Comparison of ENCODE assay signal across 29 cellular contexts in genomic region chr1:87344231-87344630, GRCh38.
"Had no signal": no experiment of that assay in that cellular context is flagged by ENCODE, and none has a peak within 500 bp of the region (broad histone marks: within the 10 kb centered on the region; RNA-seq: fewer than 3 reads in every experiment).

No MANE protein-coding gene starts in this region.

- H3K9me3 Mint-ChIP-seq: activated CD4-positive, alpha-beta memory T cell treated with anti-CD3 and anti-CD28 coated beads, Interleukin-2, amount 10 ng/mL, durations not matched to agents 7 days and 5 days; activated CD4-positive, alpha-beta T cell treated with anti-CD3 and anti-CD28 coated beads, Interleukin-2, amount 10 ng/mL, durations not matched to agents 7 days and 5 days; activated T-cell treated with anti-CD3 and anti-CD28 coated beads, Interleukin-2, amount 50 U/mL, for 4 hours; activated T-helper 17 cell treated with anti-CD3 and anti-CD28 coated beads, Interleukin-2, amount 50 U/mL, for 72 hours; endodermal cell; T-helper 2 cell treated with Interferon-gamma antibody and Interleukin-4, amounts not matched to agents 5 μg/mL and 100 μg/mL, for 36 hours had no signal

- H3K4me3 Mint-ChIP-seq: activated CD4-positive, alpha-beta memory T cell treated with anti-CD3 and anti-CD28 coated beads, Interleukin-2, amount 10 ng/mL, durations not matched to agents 7 days and 5 days; activated CD4-positive, alpha-beta T cell treated with anti-CD3 and anti-CD28 coated beads, Interleukin-2, amount 10 ng/mL, durations not matched to agents 7 days and 5 days; activated naive CD8-positive, alpha-beta T cell; activated T-cell treated with anti-CD3 and anti-CD28 coated beads, Interleukin-2, amount 50 U/mL, for 4 hours; activated T-helper 17 cell treated with anti-CD3 and anti-CD28 coated beads, Interleukin-2, amount 50 U/mL, for 72 hours; endodermal cell; T-helper 17 cell; T-helper 2 cell treated with Interferon-gamma antibody and Interleukin-4, amounts not matched to agents 5 μg/mL and 100 μg/mL, for 36 hours had no signal

- H3K27ac Mint-ChIP-seq: activated CD4-positive, alpha-beta memory T cell treated with anti-CD3 and anti-CD28 coated beads, Interleukin-2, amount 10 ng/mL, durations not matched to agents 7 days and 5 days; activated CD4-positive, alpha-beta T cell treated with anti-CD3 and anti-CD28 coated beads, Interleukin-2, amount 10 ng/mL, durations not matched to agents 7 days and 5 days; activated naive CD8-positive, alpha-beta T cell; activated T-helper 17 cell treated with anti-CD3 and anti-CD28 coated beads, Interleukin-2, amount 50 U/mL, for 72 hours; endodermal cell; T-helper 17 cell; T-helper 2 cell treated with Interferon-gamma antibody and Interleukin-4, amounts not matched to agents 5 μg/mL and 100 μg/mL, for 36 hours had no signal

- H3K27me3 Mint-ChIP-seq: activated CD4-positive, alpha-beta memory T cell treated with anti-CD3 and anti-CD28 coated beads, Interleukin-2, amount 10 ng/mL, durations not matched to agents 7 days and 5 days; activated CD4-positive, alpha-beta T cell treated with anti-CD3 and anti-CD28 coated beads, Interleukin-2, amount 10 ng/mL, durations not matched to agents 7 days and 5 days; activated naive CD8-positive, alpha-beta T cell; activated T-helper 17 cell treated with anti-CD3 and anti-CD28 coated beads, Interleukin-2, amount 50 U/mL, for 72 hours; T-helper 17 cell had no signal

- H3K27me3 ChIP-seq: body of pancreas, colonic mucosa had no signal

- H3K9me3 ChIP-seq: body of pancreas, colonic mucosa had no signal

- H3K36me3 ChIP-seq: colonic mucosa had no signal

- DNase-seq: activated CD4-positive, alpha-beta memory T cell treated with anti-CD3 and anti-CD28 coated beads, Interleukin-2, amount 10 ng/mL, durations not matched to agents 7 days and 5 days; activated CD4-positive, alpha-beta T cell treated with anti-CD3 and anti-CD28 coated beads for 1 hour; activated CD4-positive, alpha-beta T cell treated with anti-CD3 and anti-CD28 coated beads for 4 hours; activated CD4-positive, alpha-beta T cell treated with anti-CD3 and anti-CD28 coated beads, Interleukin-2, amount 10 ng/mL, durations not matched to agents 7 days and 5 days; activated CD4-positive, alpha-beta T cell treated with anti-CD3 and anti-CD28 coated beads, Interleukin-2, amount 50 U/mL, for 4 hours; activated CD8-positive, alpha-beta memory T cell treated with anti-CD3 and anti-CD28 coated beads, Interleukin-2, amount 50 U/mL, for 48 hours; activated effector memory CD4-positive, alpha-beta T cell treated with Interleukin-2 at 50 U/mL for 16 hours; activated gamma-delta T cell treated with Interleukin-2 at 50 U/mL for 16 hours; activated naive CD4-positive, alpha-beta T cell treated with anti-CD3 and anti-CD28 coated beads, Interleukin-2, amount 50 U/mL, for 16 hours; activated naive CD4-positive, alpha-beta T cell treated with Interleukin-2 at 50 U/mL for 16 hours; activated T-cell treated with anti-CD3 and anti-CD28 coated beads for 4 hours; activated T-cell treated with anti-CD3 and anti-CD28 coated beads, Interleukin-2, amount 50 U/mL, for 4 hours; amniotic stem cell; anterior cingulate cortex; body of pancreas; central memory CD4-positive, alpha-beta T cell; cerebellar nuclear complex; colonic mucosa; effector CD8-positive, alpha-beta T cell; endodermal cell; foreskin fibroblast; head of caudate nucleus; T-helper 1 cell; T-helper 17 cell; T1000 had no signal

- H3K27ac ChIP-seq: body of pancreas, colonic mucosa had no signal

- H3K4me1 Mint-ChIP-seq: activated CD4-positive, alpha-beta T cell treated with anti-CD3 and anti-CD28 coated beads, Interleukin-2, amount 10 ng/mL, durations not matched to agents 7 days and 5 days; activated T-helper 17 cell treated with anti-CD3 and anti-CD28 coated beads, Interleukin-2, amount 50 U/mL, for 72 hours had no signal

- H3K4me1 ChIP-seq: colonic mucosa had no signal

- ATAC-seq: activated T-cell treated with anti-CD3 and anti-CD28 coated beads, Interleukin-2, amount 50 U/mL, for 4 hours; activated T-helper 17 cell treated with anti-CD3 and anti-CD28 coated beads, Interleukin-2, amount 50 U/mL, for 72 hours; body of pancreas; esophagus mucosa; T-helper 17 cell had no signal

- H3K4me3 ChIP-seq: body of pancreas, colonic mucosa had no signal
